In the genomic region with DNA sequence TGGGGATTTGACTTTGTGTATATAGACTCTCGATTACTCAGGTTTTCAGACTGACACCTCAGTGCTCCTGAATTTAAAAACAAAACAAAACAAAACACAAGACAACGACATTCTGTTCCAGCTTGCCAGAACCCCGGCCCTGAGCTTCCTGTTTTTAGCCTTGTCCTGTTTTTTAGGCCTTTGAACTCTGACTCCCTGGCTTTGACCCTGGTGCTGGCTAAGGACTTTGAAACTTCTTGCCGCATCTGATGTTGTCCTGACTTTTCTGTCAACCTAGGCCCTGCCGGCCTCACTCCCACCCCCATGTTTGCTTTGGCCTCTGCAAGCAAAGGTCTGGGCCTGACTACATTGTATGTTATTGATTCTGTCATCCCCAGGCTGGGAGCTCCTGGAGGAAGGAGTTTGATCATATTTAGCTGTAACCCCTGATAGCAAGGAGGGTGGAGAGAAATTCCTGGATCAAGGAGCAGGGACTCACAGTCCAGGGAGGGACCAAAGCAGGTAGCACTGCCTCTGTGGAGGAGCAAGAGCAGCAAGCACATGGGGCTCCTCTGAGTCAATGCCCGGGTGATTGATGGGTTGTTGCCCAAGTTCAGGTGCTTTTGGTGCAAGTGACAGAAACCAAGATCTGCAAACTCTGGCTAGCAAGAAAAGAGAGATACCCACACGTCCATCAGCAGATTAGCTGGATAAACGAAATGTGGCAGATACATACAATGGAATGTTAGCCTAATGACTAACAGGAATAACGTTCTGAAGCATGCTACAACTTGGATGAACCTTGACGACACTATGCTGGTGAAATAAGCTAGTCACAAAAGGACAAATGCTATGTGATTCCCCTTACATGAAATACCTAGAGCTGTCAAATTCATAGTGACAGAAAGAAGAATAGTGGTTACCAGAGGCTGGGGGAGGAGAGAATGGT, we compare ENCODE assay signal across 1 cellular context.
TF ChIP-seq lines count a peak whose summit lies in the region.

No MANE protein-coding gene starts in this region.

TF ChIP-seq in IMR-90, 13 proteins besides CTCF, POLR2A, EP300 and RAD21:
- TF ChIP-seq MXI1 (IDR thresholded peaks at IDR 0.05; ENCODE audit: borderline replicate concordance, low read depth, low read length) (no peak), FOS (IDR thresholded peaks at IDR 0.05; ENCODE audit: low read depth, low read length) (no peak)
